1 cellular context compared by ENCODE assay signal in genomic region chr1:116508984-116509980, GRCh38.
TF ChIP-seq lines count a peak whose summit lies in the region.

No MANE protein-coding gene starts in this region.

TF ChIP-seq in HepG2, 621 proteins besides CTCF, POLR2A, EP300 and RAD21 (continued from another document and continues in another):
- TF ChIP-seq ZNF510 (CRISPR knock-in tag; IDR thresholded peaks at IDR 0.05; ENCODE audit: low read depth): no peak
- peak; percentile 70 for TF ChIP-seq MED1 (CRISPR knock-in tag; IDR thresholded peaks at IDR 0.05)
- TF ChIP-seq TBL1XR1 (IDR thresholded peaks at IDR 0.05; ENCODE audit: borderline replicate concordance, low read length, partially characterized antibody): no peak
- TF ChIP-seq ZNF280B (CRISPR knock-in tag; IDR thresholded peaks at IDR 0.05; ENCODE audit: borderline replicate concordance): no peak
- TF ChIP-seq KDM5B (CRISPR knock-in tag; IDR thresholded peaks at IDR 0.05; ENCODE audit: borderline replicate concordance): no peak
- no peak for TF ChIP-seq BATF2 (CRISPR knock-in tag; IDR thresholded peaks at IDR 0.05)
- no peak for TF ChIP-seq CERS6 (CRISPR knock-in tag; IDR thresholded peaks at IDR 0.05)
- 0 out of 2 replicates have a peak, but pooled peaks have one; percentile 43 for TF ChIP-seq ZNF205 (CRISPR knock-in tag; IDR thresholded peaks at IDR 0.05)
- TF ChIP-seq ZNF687 (CRISPR knock-in tag; IDR thresholded peaks at IDR 0.05): no peak
- no peak for TF ChIP-seq NFKBIZ (CRISPR knock-in tag; IDR thresholded peaks at IDR 0.05)
- no peak; the same call in 1 of the 2 replicates for TF ChIP-seq RXRA (CRISPR knock-in tag; IDR thresholded peaks at IDR 0.05)
- no peak for TF ChIP-seq ZBTB4 (CRISPR knock-in tag; IDR thresholded peaks at IDR 0.05; ENCODE audit: borderline replicate concordance)
- TF ChIP-seq HNF4A (CRISPR knock-in tag; IDR thresholded peaks at IDR 0.05): peak; percentile 92
- no peak for TF ChIP-seq PRMT3 (CRISPR knock-in tag; IDR thresholded peaks at IDR 0.05; ENCODE audit: borderline replicate concordance, low read depth)
- TF ChIP-seq ZNF569 (CRISPR knock-in tag; IDR thresholded peaks at IDR 0.05; ENCODE audit: borderline replicate concordance): no peak
- no peak for TF ChIP-seq ZNF263 (CRISPR knock-in tag; IDR thresholded peaks at IDR 0.05)
- TF ChIP-seq ZBTB37 (CRISPR knock-in tag; IDR thresholded peaks at IDR 0.05): no peak
- no peak for TF ChIP-seq SP2 (CRISPR knock-in tag; IDR thresholded peaks at IDR 0.05)
- no peak for TF ChIP-seq MAZ (IDR thresholded peaks at IDR 0.05; ENCODE audit: borderline replicate concordance, low read depth, low read length)
- TF ChIP-seq MAZ (CRISPR knock-in tag; IDR thresholded peaks at IDR 0.05; ENCODE audit: low read depth): no peak
- TF ChIP-seq TFE3 (CRISPR knock-in tag; IDR thresholded peaks at IDR 0.05): no peak
- peak; percentile 58; the same call in 1 of the 2 replicates for TF ChIP-seq ZMYM4 (CRISPR knock-in tag; IDR thresholded peaks at IDR 0.05)
- TF ChIP-seq SRSF1 (optimal IDR thresholded peaks at IDR 0.05; ENCODE audit: low read depth, low read length): no peak
- no peak for TF ChIP-seq ADNP (CRISPR knock-in tag; IDR thresholded peaks at IDR 0.05)
- no peak for TF ChIP-seq HNRNPH1 (optimal IDR thresholded peaks at IDR 0.05; ENCODE audit: low read depth, low read length)
- no peak for TF ChIP-seq ZNF629 (CRISPR knock-in tag; conservative IDR thresholded peaks at IDR 0.05)
- TF ChIP-seq ZNF646 (CRISPR knock-in tag; IDR thresholded peaks at IDR 0.05): peak; percentile 32; the same call in 1 of the 2 replicates
- 0 out of 2 replicates have a peak, but pooled peaks have one; percentile 32 for TF ChIP-seq ZNF317 (CRISPR knock-in tag; IDR thresholded peaks at IDR 0.05)
- no peak for TF ChIP-seq MEF2D (CRISPR knock-in tag; IDR thresholded peaks at IDR 0.05)
- TF ChIP-seq HMG20B (CRISPR knock-in tag; conservative IDR thresholded peaks at IDR 0.05): no peak
- TF ChIP-seq TRIM24 (CRISPR knock-in tag; IDR thresholded peaks at IDR 0.05): no peak
- 0 out of 2 replicates have a peak, but pooled peaks have one; percentile 42 for TF ChIP-seq ZGPAT (CRISPR knock-in tag; IDR thresholded peaks at IDR 0.05)
- no peak for TF ChIP-seq PHF20 (CRISPR knock-in tag; IDR thresholded peaks at IDR 0.05)
- TF ChIP-seq ZNF83 (CRISPR knock-in tag; IDR thresholded peaks at IDR 0.05; ENCODE audit: borderline replicate concordance): no peak
- TF ChIP-seq ZNF781 (CRISPR knock-in tag; IDR thresholded peaks at IDR 0.05; ENCODE audit: borderline replicate concordance, not compliant biosample characterization): no peak
- no peak for TF ChIP-seq NFE2L1 (CRISPR knock-in tag; IDR thresholded peaks at IDR 0.05; ENCODE audit: borderline replicate concordance)
- TF ChIP-seq ZNF567 (CRISPR knock-in tag; IDR thresholded peaks at IDR 0.05; ENCODE audit: borderline replicate concordance): no peak
- no peak for TF ChIP-seq ZNF382 (CRISPR knock-in tag; IDR thresholded peaks at IDR 0.05; ENCODE audit: borderline replicate concordance)
- peak; percentile 74; the same call in 1 of the 2 replicates for TF ChIP-seq SOX5 (CRISPR knock-in tag; IDR thresholded peaks at IDR 0.05; ENCODE audit: borderline replicate concordance)
- no peak for TF ChIP-seq ZNF570 (CRISPR knock-in tag; IDR thresholded peaks at IDR 0.05; ENCODE audit: borderline replicate concordance)
